32 cellular contexts compared by ENCODE assay signal in the genomic region with DNA sequence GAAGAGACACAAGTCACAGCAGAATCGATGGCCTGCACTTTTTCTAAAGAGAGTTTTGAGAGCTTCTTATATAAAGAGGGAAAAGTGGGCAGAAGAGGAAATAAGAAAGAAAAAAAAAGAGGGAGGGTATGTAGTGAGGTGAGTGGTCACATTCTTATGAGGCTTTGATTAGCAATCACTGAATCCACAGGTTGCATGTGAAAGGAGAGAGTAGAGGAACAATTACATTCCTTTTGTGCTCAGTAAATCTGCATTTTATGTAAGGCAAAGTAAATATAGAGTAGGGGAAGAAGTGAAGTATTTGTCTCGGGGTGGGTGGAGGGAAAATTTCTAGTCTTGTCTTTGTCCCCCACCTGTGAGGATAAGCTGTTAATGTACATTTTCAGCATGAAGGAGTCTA. TPM values are rescaled to one million over a fixed set of nuclear protein-coding genes. Genes with fewer than 3 reads are reported as not detected.
"Had no signal": no experiment of that assay in that cellular context is flagged by ENCODE, and none has a peak within 500 bp of the region (broad histone marks: within the 10 kb centered on the region; RNA-seq: fewer than 3 reads in every experiment).

No MANE protein-coding gene starts in this region.

- H3K9me3 Mint-ChIP-seq: stimulated activated memory B cell treated with anti-CD40 and anti-IgM and Interleukin-4, amounts not matched to agents 10 μg/mL and 1 μg/mL and 100 μg/mL, for 72 hours; type B pancreatic cell had no signal

- H3K36me3 Mint-ChIP-seq: memory B cell; mesothelial cell of epicardium; naive B cell; stimulated activated memory B cell treated with anti-CD40 and anti-IgM and Interleukin-4, amounts not matched to agents 10 μg/mL and 1 μg/mL and 100 μg/mL, for 72 hours; type B pancreatic cell had no signal

- H3K4me3 Mint-ChIP-seq: memory B cell; mesothelial cell of epicardium; naive B cell; nephron progenitor cell; stimulated activated memory B cell treated with anti-CD40 and anti-IgM and Interleukin-4, amounts not matched to agents 10 μg/mL and 1 μg/mL and 100 μg/mL, for 72 hours; type B pancreatic cell had no signal

- H3K27ac ChIP-seq: coronary artery, esophagus squamous epithelium, heart right ventricle, psoas muscle, skin epidermis, spleen, testis, tibial artery had no signal

- H3K36me3 ChIP-seq: esophagus squamous epithelium, heart right ventricle, spleen, tibial artery had no signal

- H3K27me3 Mint-ChIP-seq: memory B cell; stimulated activated memory B cell treated with anti-CD40 and anti-IgM and Interleukin-4, amounts not matched to agents 10 μg/mL and 1 μg/mL and 100 μg/mL, for 72 hours; type B pancreatic cell had no signal

- H3K4me1 ChIP-seq: esophagus squamous epithelium, heart right ventricle, psoas muscle, spleen, testis, tibial artery had no signal

- FAIRE-seq: endometrium, kidney had no signal

- H3K4me1 Mint-ChIP-seq: memory B cell; naive B cell; nephron progenitor cell; stimulated activated memory B cell treated with anti-CD40 and anti-IgM and Interleukin-4, amounts not matched to agents 10 μg/mL and 1 μg/mL and 100 μg/mL, for 72 hours had no signal

- H3K9me3 ChIP-seq: esophagus squamous epithelium, mucosa of descending colon, psoas muscle, testis had no signal

- H3K4me3 ChIP-seq: coronary artery, esophagus squamous epithelium, heart right ventricle, lung, mucosa of descending colon, psoas muscle, skin epidermis, spleen, testis, tibial artery had no signal

- ATAC-seq: heart right ventricle; left lobe of liver; psoas muscle; right cardiac atrium; stimulated activated memory B cell treated with anti-CD40 and anti-IgM and Interleukin-4, amounts not matched to agents 10 μg/mL and 1 μg/mL and 100 μg/mL, for 72 hours; stimulated activated naive CD8-positive, alpha-beta T cell treated with anti-CD3 and anti-CD28 coated beads, Interleukin-15, Interleukin-2, amounts not matched to agents 100 U/mL and 50 U/mL, for 24 hours had no signal

- DNase-seq: dermis blood vessel endothelial cell; effector memory CD4-positive, alpha-beta T cell; erythroblast; esophagus squamous epithelium; foreskin melanocyte; glutamatergic neuron; heart right ventricle; hypothalamus; kidney; mucosa of descending colon; naive B cell; nephron progenitor cell; nucleus accumbens; psoas muscle; right cardiac atrium; spleen; stimulated activated CD4-positive, alpha-beta T cell treated with anti-CD3 and anti-CD28 coated beads, Interleukin-4, amount 100 ng/mL, for 4 hours; stimulated activated naive CD8-positive, alpha-beta T cell treated with anti-CD3 and anti-CD28 coated beads, Interleukin-15, Interleukin-2, amounts not matched to agents 100 U/mL and 50 U/mL, for 24 hours; substantia nigra; testis; tibial artery had no signal

- H3K27ac Mint-ChIP-seq: memory B cell; mesothelial cell of epicardium; naive B cell; nephron progenitor cell; stimulated activated memory B cell treated with anti-CD40 and anti-IgM and Interleukin-4, amounts not matched to agents 10 μg/mL and 1 μg/mL and 100 μg/mL, for 72 hours; type B pancreatic cell had no signal

- H3K27me3 ChIP-seq: esophagus squamous epithelium, heart right ventricle, spleen, testis, tibial artery had no signal

RNA-seq across cellular contexts. Expression of gene SMPX, which starts 54.7 kb away (rescaled TPM):
- total RNA-seq: dermis blood vessel endothelial cell, esophagus squamous epithelium, kidney, osteocyte, renal cortical epithelial cell, spleen, testis had no signal
